In genomic region chr2:196187898-196188458, GRCh38 we compare ENCODE assay signal across 26 cellular contexts. TPM values are rescaled to one million over a fixed set of nuclear protein-coding genes. Genes with fewer than 3 reads are reported as not detected.
A peak's percentile ranks its signal among the peaks of the same experiment; 100 is the strongest.
DNase-seq lines count a peak whose midpoint lies in the region; ATAC-seq and TF ChIP-seq lines count a peak whose summit lies in the region.
"Had no signal": no experiment of that assay in that cellular context is flagged by ENCODE, and none has a peak within 500 bp of the region (broad histone marks: within the 10 kb centered on the region; RNA-seq: fewer than 3 reads in every experiment).

No MANE protein-coding gene starts in this region.

- no peaks in the 10 kb centered on the region for H3K27me3 Mint-ChIP-seq in CD4-positive, alpha-beta memory T cell
- H3K27me3 Mint-ChIP-seq: activated B cell treated with CpG ODN at 0.5 μM for 24 hours; CD8-positive, alpha-beta memory T cell had no signal

- H3K27ac ChIP-seq in CD4-positive, alpha-beta memory T cell (ENCODE audit: low read depth, low read length): no peak overlapping the region
- H3K27ac ChIP-seq in SU-DHL-6 (ENCODE audit: low read depth, low read length) (no peak overlapping the region), transverse colon (no peak overlapping the region)
- H3K27ac ChIP-seq: ascending aorta, testis, vagina had no signal

- TF ChIP-seq EP300 in transverse colon (IDR thresholded peaks at IDR 0.05; ENCODE audit: low read depth): no peak

- peak; percentile 67 for ATAC-seq in GM18498 (IDR thresholded peaks at IDR 0.05; ENCODE audit: unreplicated experiment)
- ATAC-seq in GM21723 (IDR thresholded peaks at IDR 0.05; ENCODE audit: unreplicated experiment): peak; percentile 59
- ATAC-seq: activated T-cell treated with anti-CD3 and anti-CD28 coated beads, Interleukin-2, amount 50 U/mL, for 4 hours; SK-N-SH treated with all-trans-retinoic acid at 6 μM for 48 hours had no signal

- intact Hi-C loops in CD4-positive, alpha-beta memory T cell (cut with micrococcal nuclease): no loop called here
- intact Hi-C loops in transverse colon (cut with DNase I; ENCODE audit: low total_unique reads): no loop called here

- no peaks in the 10 kb centered on the region for H3K27me3 ChIP-seq in CD4-positive, alpha-beta memory T cell (ENCODE audit: insufficient read depth, low read length)
- no peaks in the 10 kb centered on the region for H3K27me3 ChIP-seq in SU-DHL-6 (ENCODE audit: low read length)
- no peaks in the 10 kb centered on the region for H3K27me3 ChIP-seq in transverse colon
- H3K27me3 ChIP-seq: ascending aorta, testis, vagina had no signal

- H3K4me3 Mint-ChIP-seq in CD4-positive, alpha-beta memory T cell: peak overlapping the region in 3 of 8 donors; percentile 13 to 51 (median 25)
- H3K4me3 Mint-ChIP-seq: activated B cell treated with CpG ODN at 0.5 μM for 24 hours; activated T-cell treated with anti-CD3 and anti-CD28 coated beads, Interleukin-2, amount 50 U/mL, for 4 hours; CD8-positive, alpha-beta memory T cell had no signal

- H3K9me2 ChIP-seq in SU-DHL-6 (replicated peaks; ENCODE audit: insufficient read depth, low read length): no peaks in the 10 kb centered on the region

- no peak overlapping the region for H2AFZ ChIP-seq in SU-DHL-6 (ENCODE audit: low read depth, low read length, severe bottlenecking)

- no peak for DNase-seq in CD4-positive, alpha-beta memory T cell
- DNase-seq in transverse colon: no peak
- DNase-seq in retina: no peak
- DNase-seq in C1 segment of cervical spinal cord (lab: John Stamatoyannopoulos, UW): no peak
- DNase-seq: activated B cell treated with CpG ODN at 0.5 μM for 24 hours; activated naive CD4-positive, alpha-beta T cell treated with Interleukin-2 at 50 U/mL for 16 hours; activated T-cell treated with anti-CD3 and anti-CD28 coated beads, Interleukin-2, amount 50 U/mL, for 4 hours; caudate nucleus; CD8-positive, alpha-beta memory T cell; GF-D8; mesenchymal stem cell; NCI-H1105; NCI-H524 treated with DMSO at 0.1 percent for 48 hours; occipital lobe; RPMI8226; stimulated activated CD4-positive, alpha-beta T cell treated with anti-CD3 and anti-CD28 coated beads, Interleukin-2, amount 100 ng/mL, for 48 hours; stimulated activated naive CD4-positive, alpha-beta T cell; T1000; testis had no signal

- H3K27ac Mint-ChIP-seq in CD4-positive, alpha-beta memory T cell: peak overlapping the region; percentile 42 to 86 (median 59)
- H3K27ac Mint-ChIP-seq: activated B cell treated with CpG ODN at 0.5 μM for 24 hours had no signal

- no peak overlapping the region for H3K9ac ChIP-seq in SU-DHL-6 (ENCODE audit: low read length)

- CTCF ChIA-PET in CD4-positive, alpha-beta memory T cell (lab: Charles Lee; ENCODE audit: partially characterized antibody): interaction anchor here (1.0 to 1.1 kb wide), 2 partner anchors 11 to 88 kb away, joined by 3 to 4 read pairs; no protein-coding TSS in a partner anchor

- in situ Hi-C loops in transverse colon (cut with MboI; ENCODE audit: low pct_ligation_motif_present in 1 of 4, low pct_unique_long_range_greater_than_20kb in 1 of 4, low sequenced_read_pairs in 3 of 4): no loop called here

- peaks cover 14% of the 10 kb centered on the region for H3F3A ChIP-seq in SU-DHL-6 (ENCODE audit: insufficient read depth)

- WGBS in transverse colon (ENCODE audit: low coverage in 1 of 2), 2 donors: 81 to 86% methylated on average over 2 of the region's 2 CpGs

- no peak for TF ChIP-seq POLR2A in transverse colon (IDR thresholded peaks at IDR 0.05)

- H3K4me1 Mint-ChIP-seq in CD4-positive, alpha-beta memory T cell: peaks cover 51 to 91% (median 71%) of the 10 kb centered on the region in 4 donors

- H3K36me3 ChIP-seq in CD4-positive, alpha-beta memory T cell (ENCODE audit: insufficient read depth, low read length): no peaks in the 10 kb centered on the region
- H3K36me3 ChIP-seq in SU-DHL-6 (ENCODE audit: low read length) (no peaks in the 10 kb centered on the region; the same call in 1 of the 2 replicates), transverse colon (no peaks in the 10 kb centered on the region)
- H3K36me3 ChIP-seq: ascending aorta, HAP-1, vagina had no signal

- H3K4me2 ChIP-seq in SU-DHL-6 (ENCODE audit: low read depth, low read length, poor library complexity, severe bottlenecking): peak overlapping the region; percentile 18

- H3K36me3 Mint-ChIP-seq in CD4-positive, alpha-beta memory T cell: peaks cover 0 to 3% of the 10 kb centered on the region in 2 donors

- POLR2A ChIA-PET in CD4-positive, alpha-beta memory T cell (lab: Charles Lee; ENCODE audit: partially characterized antibody): interaction anchor here (1.0 to 5.4 kb wide), 4 partner anchors 10 to 23 kb away, joined by 4 to 41 read pairs (median 10); partner anchors contain the start of gene STK17B

- no peaks in the 10 kb centered on the region for H3K9me3 ChIP-seq in CD4-positive, alpha-beta memory T cell (ENCODE audit: control insufficient read depth in 1 of 2, low read length in 2 of 2)
- H3K9me3 ChIP-seq in SU-DHL-6 (ENCODE audit: insufficient read depth, low read length) (no peaks in the 10 kb centered on the region), transverse colon (no peaks in the 10 kb centered on the region)
- H3K9me3 ChIP-seq: ascending aorta, HAP-1, testis, vagina had no signal

- no peaks in the 10 kb centered on the region for H4K20me1 ChIP-seq in SU-DHL-6 (ENCODE audit: low read depth, low read length)

- H3K4me3 ChIP-seq in CD4-positive, alpha-beta memory T cell (ENCODE audit: low read length in 2 of 2): no peak overlapping the region
- no peak overlapping the region for H3K4me3 ChIP-seq in SU-DHL-6 (ENCODE audit: insufficient read depth, low read length, poor library complexity, severe bottlenecking)
- H3K4me3 ChIP-seq in transverse colon: no peak overlapping the region
- H3K4me3 ChIP-seq: ascending aorta, HAP-1, testis, vagina had no signal

- no peak for TF ChIP-seq CTCF in SU-DHL-6 (IDR thresholded peaks at IDR 0.05; ENCODE audit: insufficient read depth, low read length, poor library complexity, severe bottlenecking)
- no peak for TF ChIP-seq CTCF in transverse colon (IDR thresholded peaks at IDR 0.05)

- H3K4me1 ChIP-seq in CD4-positive, alpha-beta memory T cell (ENCODE audit: insufficient read depth, low read length): peaks cover 64% of the 10 kb centered on the region
- no peaks in the 10 kb centered on the region for H3K4me1 ChIP-seq in transverse colon
- H3K4me1 ChIP-seq: ascending aorta, HAP-1, testis, vagina had no signal

- peaks cover 0 to 3% (median 0%) of the 10 kb centered on the region in 8 donors for H3K9me3 Mint-ChIP-seq in CD4-positive, alpha-beta memory T cell
- H3K9me3 Mint-ChIP-seq: activated T-cell treated with anti-CD3 and anti-CD28 coated beads, Interleukin-2, amount 50 U/mL, for 4 hours; CD8-positive, alpha-beta memory T cell had no signal

- H3K79me2 ChIP-seq in SU-DHL-6 (ENCODE audit: insufficient read depth, low read length): no peaks in the 10 kb centered on the region

RNA-seq across cellular contexts. Expression of gene STK17B, which starts 16.6 kb away (rescaled TPM):
- total RNA-seq in CD4-positive, alpha-beta memory T cell: 100 to 1,000 TPM; 234 to 243 TPM
- 10 to 100 TPM; 79.7 to 93.1 TPM for polyA plus RNA-seq in CD4-positive, alpha-beta memory T cell
- 10 to 100 TPM; 16.7 to 80.3 (median 67.3) TPM for total RNA-seq in transverse colon
